20 cellular contexts compared by ENCODE assay signal in genomic region chr3:67875858-67876257, GRCh38.
"Had no signal": no experiment of that assay in that cellular context is flagged by ENCODE, and none has a peak within 500 bp of the region (broad histone marks: within the 10 kb centered on the region; RNA-seq: fewer than 3 reads in every experiment).

No MANE protein-coding gene starts in this region.

- H3K4me3 Mint-ChIP-seq: naive thymus-derived CD4-positive, alpha-beta T cell had no signal

- H3K27me3 ChIP-seq: gastrocnemius medialis, heart right ventricle, neutrophil, sigmoid colon, stomach, transverse colon had no signal

- H3K9me3 Mint-ChIP-seq: naive thymus-derived CD4-positive, alpha-beta T cell had no signal

- H3K36me3 ChIP-seq: gastrocnemius medialis, heart right ventricle, left ventricle myocardium inferior, neutrophil, sigmoid colon, stomach, thoracic aorta, transverse colon had no signal

- H3K4me1 ChIP-seq: gastrocnemius medialis, heart right ventricle, left ventricle myocardium inferior, sigmoid colon, stomach had no signal

- H3K27ac ChIP-seq: coronary artery, gastrocnemius medialis, heart right ventricle, left ventricle myocardium inferior, neutrophil, sigmoid colon, stomach, thoracic aorta, transverse colon had no signal

- DNase-seq: effector CD4-positive, alpha-beta T cell; gastrocnemius medialis; heart right ventricle; hypothalamus; islet precursor cell; left ventricle myocardium inferior; mesendoderm; naive thymus-derived CD4-positive, alpha-beta T cell; posterior cingulate gyrus; sigmoid colon; stimulated activated CD4-positive, alpha-beta T cell treated with anti-CD3 and anti-CD28 coated beads, Interleukin-12 subunit alpha, Interleukin-12 subunit beta, amount 100 ng/mL, for 4 hours; stimulated activated naive CD4-positive, alpha-beta T cell; stomach; substantia nigra; transverse colon had no signal

- ATAC-seq: gastrocnemius medialis; heart right ventricle; naive thymus-derived CD4-positive, alpha-beta T cell had no signal

- FAIRE-seq: small intestine had no signal

- H3K36me3 Mint-ChIP-seq: naive thymus-derived CD4-positive, alpha-beta T cell had no signal

- H3K9me3 ChIP-seq: gastrocnemius medialis, heart right ventricle, left ventricle myocardium inferior, neutrophil, sigmoid colon, stomach, thoracic aorta, transverse colon had no signal

- H3K4me3 ChIP-seq: coronary artery, gastrocnemius medialis, heart right ventricle, left ventricle myocardium inferior, lung, sigmoid colon, stomach, thoracic aorta, transverse colon had no signal

- H3K27ac Mint-ChIP-seq: naive thymus-derived CD4-positive, alpha-beta T cell had no signal

- H3K4me1 Mint-ChIP-seq: naive thymus-derived CD4-positive, alpha-beta T cell had no signal
